9 cellular contexts compared by ENCODE assay signal in genomic region chr1:46643368-46643775, GRCh38. TPM values are rescaled to one million over a fixed set of nuclear protein-coding genes. Genes with fewer than 3 reads are reported as not detected.
A peak's percentile ranks its signal among the peaks of the same experiment; 100 is the strongest.
DNase-seq lines count a peak whose midpoint lies in the region; ATAC-seq and TF ChIP-seq lines count a peak whose summit lies in the region.
"Had no signal": no experiment of that assay in that cellular context is flagged by ENCODE, and none has a peak within 500 bp of the region (broad histone marks: within the 10 kb centered on the region; RNA-seq: fewer than 3 reads in every experiment).

No MANE protein-coding gene starts in this region.

- no peak for DNase-seq in Right ventricle myocardium inferior (ENCODE audit: missing footprints)
- DNase-seq in right atrium auricular region (ENCODE audit: low spot score): no peak
- peak; percentile 80 for DNase-seq in SHP77 treated with DMSO at 0.1 percent for 48 hours (lab: John Stamatoyannopoulos, UW)
- DNase-seq in glomerular visceral epithelial cell (ENCODE audit: extremely low spot score): peak; percentile 77
- no peak for DNase-seq in CD4-positive, alpha-beta T cell

- H3K4me3 Mint-ChIP-seq in CD4-positive, alpha-beta T cell: no peak overlapping the region
- H3K4me3 Mint-ChIP-seq: CD14-positive monocyte had no signal

- H3K36me3 ChIP-seq in right atrium auricular region: peaks cover 32% of the 10 kb centered on the region

- CTCF ChIA-PET in CD4-positive, alpha-beta T cell (lab: Charles Lee): interaction anchor here (0.6 kb wide), 1 partner anchor 57 kb away, joined by 3 read pairs; no protein-coding TSS in a partner anchor

- H3K27ac ChIP-seq in right atrium auricular region: peak overlapping the region in 1 of 2 donors; percentile 3
- no peak overlapping the region for H3K27ac ChIP-seq in CD4-positive, alpha-beta T cell (ENCODE audit: low read depth, low read length)

- ATAC-seq in Right ventricle myocardium inferior (peak; percentile 48), GM21390 (IDR thresholded peaks at IDR 0.05; ENCODE audit: unreplicated experiment) (no peak), GM21515 (IDR thresholded peaks at IDR 0.05; ENCODE audit: unreplicated experiment) (no peak), GM18511 (IDR thresholded peaks at IDR 0.05; ENCODE audit: unreplicated experiment) (no peak)
- ATAC-seq in CD4-positive, alpha-beta T cell (ENCODE audit: poor library complexity): no peak

- H3K27me3 Mint-ChIP-seq in CD4-positive, alpha-beta T cell: no peaks in the 10 kb centered on the region

- peaks cover 72% of the 10 kb centered on the region for H3K36me3 Mint-ChIP-seq in CD4-positive, alpha-beta T cell (ENCODE audit: low read depth)

- H3K4me3 ChIP-seq in right atrium auricular region: no peak overlapping the region

- no peaks in the 10 kb centered on the region for H3K9me3 Mint-ChIP-seq in CD4-positive, alpha-beta T cell
- H3K9me3 Mint-ChIP-seq: CD14-positive monocyte had no signal

- no peaks in the 10 kb centered on the region for H3K4me1 Mint-ChIP-seq in CD4-positive, alpha-beta T cell (ENCODE audit: low read depth)

- peaks cover 0 to 10% of the 10 kb centered on the region in 2 donors for H3K4me1 ChIP-seq in right atrium auricular region

- no peaks in the 10 kb centered on the region for H3K27me3 ChIP-seq in right atrium auricular region
- H3K27me3 ChIP-seq in CD4-positive, alpha-beta T cell (ENCODE audit: control insufficient read depth, insufficient read depth, low read length): no peaks in the 10 kb centered on the region

- no peak overlapping the region for H3K27ac Mint-ChIP-seq in CD4-positive, alpha-beta T cell
- H3K27ac Mint-ChIP-seq: CD14-positive monocyte had no signal

- TF ChIP-seq CTCF in right atrium auricular region (IDR thresholded peaks at IDR 0.05): no peak
- no peak for TF ChIP-seq CTCF in CD4-positive, alpha-beta T cell (IDR thresholded peaks at IDR 0.05)

- intact Hi-C loops in Right ventricle myocardium inferior (cut with DNase I): no loop called here
- intact Hi-C loops in CD4-positive, alpha-beta T cell (cut with DNase I, micrococcal nuclease): no loop called here

- POLR2A ChIA-PET in CD4-positive, alpha-beta T cell (lab: Charles Lee): no interaction called here

- no peaks in the 10 kb centered on the region for H3K9me3 ChIP-seq in right atrium auricular region
- H3K9me3 ChIP-seq in CD4-positive, alpha-beta T cell (ENCODE audit: control insufficient read depth, low read length): no peaks in the 10 kb centered on the region

RNA-seq across cellular contexts. Expression of gene ATPAF1, which starts 24.8 kb away (rescaled TPM):
- total RNA-seq in Right ventricle myocardium inferior (191 TPM), right atrium auricular region (100 to 1,000 TPM; 113 to 201 TPM)
- total RNA-seq in CD4-positive, alpha-beta T cell: 10 to 100 TPM; 10.1 to 12.4 TPM

RNA-seq across cellular contexts. Expression of gene MOB3C, which starts 26.8 kb away (rescaled TPM):
- total RNA-seq in Right ventricle myocardium inferior (13.9 TPM), right atrium auricular region (10 to 100 TPM in 1 of 2 donors, 1 to 10 TPM in 1; 7.9 to 14.5 TPM)
- total RNA-seq in CD4-positive, alpha-beta T cell: 1 to 10 TPM; 6.7 to 7.8 TPM

RNA-seq across cellular contexts. Expression of gene TEX38, which starts 28.3 kb away (rescaled TPM):
- total RNA-seq in Right ventricle myocardium inferior: not detected
- total RNA-seq in right atrium auricular region: not detected
- not detected for total RNA-seq in CD4-positive, alpha-beta T cell

RNA-seq across cellular contexts. Expression of gene MKNK1, which starts 39.3 kb away (rescaled TPM):
- 39.8 TPM for total RNA-seq in Right ventricle myocardium inferior
- total RNA-seq in right atrium auricular region: 10 to 100 TPM; 22.1 to 25.0 TPM
- total RNA-seq in CD4-positive, alpha-beta T cell: 10 to 100 TPM; 27.1 to 29.6 TPM

Comparison
In these comparisons a context has a peak if more than half of its experiments do, and no peak if none do; other contexts are left out.
1. DNase-seq: peak in SHP77 treated with DMSO at 0.1 percent for 48 hours (single experiment) and glomerular visceral epithelial cell (single experiment); none in Right ventricle myocardium inferior (single experiment), right atrium auricular region (single experiment) and CD4-positive, alpha-beta T cell (0 of 10).
2. RNA of gene ATPAF1, which starts 24.8 kb away (total RNA-seq): 113 to 201 TPM in right atrium auricular region and 191 TPM in Right ventricle myocardium inferior (single experiment); 10.1 to 12.4 TPM in CD4-positive, alpha-beta T cell; every median in the first group is over 4 times any median in the second.